In genomic region chr3:100407977-100408532, GRCh38 we compare ENCODE assay signal across 2 cellular contexts.
TF ChIP-seq lines count a peak whose summit lies in the region.

No MANE protein-coding gene starts in this region.

TF ChIP-seq in HepG2, 621 proteins besides CTCF, POLR2A, EP300 and RAD21 (continues in another document):
- TF ChIP-seq, protein P1, sequence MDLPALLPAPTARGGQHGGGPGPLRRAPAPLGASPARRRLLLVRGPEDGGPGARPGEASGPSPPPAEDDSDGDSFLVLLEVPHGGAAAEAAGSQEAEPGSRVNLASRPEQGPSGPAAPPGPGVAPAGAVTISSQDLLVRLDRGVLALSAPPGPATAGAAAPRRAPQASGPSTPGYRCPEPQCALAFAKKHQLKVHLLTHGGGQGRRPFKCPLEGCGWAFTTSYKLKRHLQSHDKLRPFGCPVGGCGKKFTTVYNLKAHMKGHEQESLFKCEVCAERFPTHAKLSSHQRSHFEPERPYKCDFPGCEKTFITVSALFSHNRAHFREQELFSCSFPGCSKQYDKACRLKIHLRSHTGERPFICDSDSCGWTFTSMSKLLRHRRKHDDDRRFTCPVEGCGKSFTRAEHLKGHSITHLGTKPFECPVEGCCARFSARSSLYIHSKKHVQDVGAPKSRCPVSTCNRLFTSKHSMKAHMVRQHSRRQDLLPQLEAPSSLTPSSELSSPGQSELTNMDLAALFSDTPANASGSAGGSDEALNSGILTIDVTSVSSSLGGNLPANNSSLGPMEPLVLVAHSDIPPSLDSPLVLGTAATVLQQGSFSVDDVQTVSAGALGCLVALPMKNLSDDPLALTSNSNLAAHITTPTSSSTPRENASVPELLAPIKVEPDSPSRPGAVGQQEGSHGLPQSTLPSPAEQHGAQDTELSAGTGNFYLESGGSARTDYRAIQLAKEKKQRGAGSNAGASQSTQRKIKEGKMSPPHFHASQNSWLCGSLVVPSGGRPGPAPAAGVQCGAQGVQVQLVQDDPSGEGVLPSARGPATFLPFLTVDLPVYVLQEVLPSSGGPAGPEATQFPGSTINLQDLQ (CRISPR knock-in tag; IDR thresholded peaks at IDR 0.05) = no peak
- TF ChIP-seq NFE2L2 (IDR thresholded peaks at IDR 0.05; ENCODE audit: low read length) (no peak), CREB1 (IDR thresholded peaks at IDR 0.05) (peak; percentile 56), CREB1 (CRISPR knock-in tag; IDR thresholded peaks at IDR 0.05) (no peak), GFI1 (CRISPR knock-in tag; IDR thresholded peaks at IDR 0.05; ENCODE audit: borderline replicate concordance) (no peak), HINFP (CRISPR knock-in tag; IDR thresholded peaks at IDR 0.05; ENCODE audit: low read depth) (no peak), PITX1 (CRISPR knock-in tag; IDR thresholded peaks at IDR 0.05) (no peak), NFE2L1 (CRISPR knock-in tag; IDR thresholded peaks at IDR 0.05; ENCODE audit: borderline replicate concordance) (no peak), ZNF597 (CRISPR knock-in tag; IDR thresholded peaks at IDR 0.05) (no peak), TOPORS (CRISPR knock-in tag; IDR thresholded peaks at IDR 0.05) (no peak), ATF7 (IDR thresholded peaks at IDR 0.05) (peak; percentile 39), ATF7 (CRISPR knock-in tag; IDR thresholded peaks at IDR 0.05) (no peak), PHF21A (CRISPR knock-in tag; IDR thresholded peaks at IDR 0.05) (no peak), AGO1 (IDR thresholded peaks at IDR 0.05; ENCODE audit: low read depth, low read length, poor library complexity, severe bottlenecking) (no peak), POLR2AphosphoS2 (IDR thresholded peaks at IDR 0.05; ENCODE audit: low read depth, low read length) (no peak), AGO2 (optimal IDR thresholded peaks at IDR 0.05; ENCODE audit: low read depth, low read length) (no peak), ZNF607 (CRISPR knock-in tag; IDR thresholded peaks at IDR 0.05; ENCODE audit: borderline replicate concordance) (no peak), MBNL3 (CRISPR knock-in tag; conservative IDR thresholded peaks at IDR 0.05) (no peak), NCOA2 (CRISPR knock-in tag; IDR thresholded peaks at IDR 0.05) (no peak)
- TF ChIP-seq, protein P2, sequence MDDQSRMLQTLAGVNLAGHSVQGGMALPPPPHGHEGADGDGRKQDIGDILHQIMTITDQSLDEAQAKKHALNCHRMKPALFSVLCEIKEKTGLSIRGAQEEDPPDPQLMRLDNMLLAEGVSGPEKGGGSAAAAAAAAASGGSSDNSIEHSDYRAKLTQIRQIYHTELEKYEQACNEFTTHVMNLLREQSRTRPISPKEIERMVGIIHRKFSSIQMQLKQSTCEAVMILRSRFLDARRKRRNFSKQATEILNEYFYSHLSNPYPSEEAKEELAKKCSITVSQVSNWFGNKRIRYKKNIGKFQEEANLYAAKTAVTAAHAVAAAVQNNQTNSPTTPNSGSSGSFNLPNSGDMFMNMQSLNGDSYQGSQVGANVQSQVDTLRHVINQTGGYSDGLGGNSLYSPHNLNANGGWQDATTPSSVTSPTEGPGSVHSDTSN (CRISPR knock-in tag; IDR thresholded peaks at IDR 0.05; ENCODE audit: borderline replicate concordance) = no peak
- TF ChIP-seq, protein P3, sequence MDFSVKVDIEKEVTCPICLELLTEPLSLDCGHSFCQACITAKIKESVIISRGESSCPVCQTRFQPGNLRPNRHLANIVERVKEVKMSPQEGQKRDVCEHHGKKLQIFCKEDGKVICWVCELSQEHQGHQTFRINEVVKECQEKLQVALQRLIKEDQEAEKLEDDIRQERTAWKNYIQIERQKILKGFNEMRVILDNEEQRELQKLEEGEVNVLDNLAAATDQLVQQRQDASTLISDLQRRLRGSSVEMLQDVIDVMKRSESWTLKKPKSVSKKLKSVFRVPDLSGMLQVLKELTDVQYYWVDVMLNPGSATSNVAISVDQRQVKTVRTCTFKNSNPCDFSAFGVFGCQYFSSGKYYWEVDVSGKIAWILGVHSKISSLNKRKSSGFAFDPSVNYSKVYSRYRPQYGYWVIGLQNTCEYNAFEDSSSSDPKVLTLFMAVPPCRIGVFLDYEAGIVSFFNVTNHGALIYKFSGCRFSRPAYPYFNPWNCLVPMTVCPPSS (IDR thresholded peaks at IDR 0.05) = no peak

TF ChIP-seq in neural cell, 6 proteins besides CTCF, POLR2A, EP300 and RAD21:
- TF ChIP-seq REST (IDR thresholded peaks at IDR 0.05; ENCODE audit: borderline replicate concordance) (no peak), MXI1 (conservative IDR thresholded peaks at IDR 0.05; ENCODE audit: poor library complexity, severe bottlenecking) (no peak), POLR2AphosphoS5 (IDR thresholded peaks at IDR 0.05) (no peak), SMC3 (conservative IDR thresholded peaks at IDR 0.05; ENCODE audit: poor library complexity) (no peak), TAF1 (IDR thresholded peaks at IDR 0.05; ENCODE audit: low read depth) (no peak), EZH2 (IDR thresholded peaks at IDR 0.05; ENCODE audit: borderline replicate concordance, insufficient read depth, low read length, poor library complexity, severe bottlenecking) (no peak)
